10 cellular contexts compared by ENCODE assay signal in genomic region chr13:113586661-113587479, GRCh38. TPM values are rescaled to one million over a fixed set of nuclear protein-coding genes. Genes with fewer than 3 reads are reported as not detected.
DNase-seq lines count a peak whose midpoint lies in the region; ATAC-seq and TF ChIP-seq lines count a peak whose summit lies in the region.
"Had no signal": no experiment of that assay in that cellular context is flagged by ENCODE, and none has a peak within 500 bp of the region (broad histone marks: within the 10 kb centered on the region; RNA-seq: fewer than 3 reads in every experiment).

No MANE protein-coding gene starts in this region.

- no peaks in the 10 kb centered on the region for H4K20me1 ChIP-seq in H9 (ENCODE audit: control insufficient read depth, insufficient read depth, insufficient read length)

- H3K79me1 ChIP-seq in H9 (ENCODE audit: insufficient read depth, low read depth, low read length, poor library complexity, severe bottlenecking): peaks cover 10% of the 10 kb centered on the region

- H3K4ac ChIP-seq in H9 (ENCODE audit: low read depth, low read length): no peak overlapping the region

- H3K27me3 Mint-ChIP-seq in H9 (ENCODE audit: low read depth) (no peaks in the 10 kb centered on the region), naive B cell (no peaks in the 10 kb centered on the region), glutamatergic neuron (ENCODE audit: unreplicated experiment) (peaks cover 9% of the 10 kb centered on the region)
- H3K27me3 Mint-ChIP-seq in activated T-cell treated with anti-CD3 and anti-CD28 coated beads, Interleukin-2, amount 50 U/mL, for 72 hours (ENCODE audit: low read depth): no peaks in the 10 kb centered on the region

- peak overlapping the region; percentile 95 for H3K4me3 ChIP-seq in ACC112 (ENCODE audit: low read depth, low read length)

- H3K27ac ChIP-seq in ACC112 (ENCODE audit: low read depth, low read length): no peak overlapping the region
- no peak overlapping the region for H3K27ac ChIP-seq in H9 (ENCODE audit: insufficient read length, low read depth, low read length)

- H2BK120ac ChIP-seq in H9 (ENCODE audit: low read depth, low read length, poor library complexity, severe bottlenecking): no peak overlapping the region

- H3K36me3 Mint-ChIP-seq in H9 (ENCODE audit: insufficient read depth in 1 of 3, low read depth in 3 of 3) (peaks cover 40 to 52% (median 41%) of the 10 kb centered on the region in 3 experiments), naive B cell (peaks cover 11% of the 10 kb centered on the region in 2 donors), glutamatergic neuron (ENCODE audit: unreplicated experiment) (peaks cover 11% of the 10 kb centered on the region)
- peaks cover 9 to 30% of the 10 kb centered on the region in 2 donors for H3K36me3 Mint-ChIP-seq in activated T-cell treated with anti-CD3 and anti-CD28 coated beads, Interleukin-2, amount 50 U/mL, for 72 hours (ENCODE audit: insufficient read depth in 2 of 2)

- H3K4me1 Mint-ChIP-seq in H9: peaks cover 22 to 23% of the 10 kb centered on the region in 2 experiments
- H3K4me1 Mint-ChIP-seq in activated T-cell treated with anti-CD3 and anti-CD28 coated beads, Interleukin-2, amount 50 U/mL, for 72 hours (ENCODE audit: low read depth): peaks cover 46% of the 10 kb centered on the region
- peaks cover 25 to 31% (median 29%) of the 10 kb centered on the region in 3 donors for H3K4me1 Mint-ChIP-seq in naive B cell
- H3K4me1 Mint-ChIP-seq in glutamatergic neuron (ENCODE audit: low read depth, unreplicated experiment): peaks cover 6% of the 10 kb centered on the region

- H3K4me2 ChIP-seq in H9 (ENCODE audit: insufficient read depth, insufficient read length, low read length): no peak overlapping the region

- H3K9me3 Mint-ChIP-seq in H9: peaks cover 0 to 2% of the 10 kb centered on the region in 2 experiments; a peak in 1 of 5 replicates
- H3K9me3 Mint-ChIP-seq in activated T-cell treated with anti-CD3 and anti-CD28 coated beads, Interleukin-2, amount 50 U/mL, for 72 hours: no peaks in the 10 kb centered on the region
- H3K9me3 Mint-ChIP-seq in naive B cell: no peaks in the 10 kb centered on the region
- peaks cover 11% of the 10 kb centered on the region for H3K9me3 Mint-ChIP-seq in glutamatergic neuron (ENCODE audit: unreplicated experiment)

- no peak for ATAC-seq in activated T-cell treated with anti-CD3 and anti-CD28 coated beads, Interleukin-2, amount 50 U/mL, for 72 hours (replicated peaks in 1 of 2)
- no peak for ATAC-seq in naive B cell (ENCODE audit: low read depth in 2 of 2)

- no peaks in the 10 kb centered on the region for H3K9me3 ChIP-seq in H9 (ENCODE audit: control insufficient read depth, low read depth, low read length)

- H4K5ac ChIP-seq in H9 (ENCODE audit: insufficient read length, low read depth, low read length): no peak overlapping the region

- DNase-seq in H9: no peak
- peak; percentile 21 to 25 for DNase-seq in activated T-cell treated with anti-CD3 and anti-CD28 coated beads, Interleukin-2, amount 50 U/mL, for 72 hours
- no peak for DNase-seq in naive B cell
- DNase-seq in SHP77 treated with DMSO at 0.1 percent for 48 hours (lab: John Stamatoyannopoulos, UW): no peak
- DNase-seq in glutamatergic neuron: no peak
- DNase-seq in SHP77 (lab: John Stamatoyannopoulos, UW): no peak
- no peak for DNase-seq in AG08396 (ENCODE audit: low spot score)
- DNase-seq: activated CD4-positive, CD25-positive, alpha-beta regulatory T cell; cerebellar nuclear complex had no signal

- H2BK12ac ChIP-seq in H9 (ENCODE audit: insufficient read length, low read depth, low read length): no peak overlapping the region

- no peak overlapping the region for H2BK20ac ChIP-seq in H9 (ENCODE audit: low read depth, low read length, poor library complexity, severe bottlenecking)

- TF ChIP-seq CTCF in H9 (conservative IDR thresholded peaks at IDR 0.05) (no peak), glutamatergic neuron (IDR thresholded peaks at IDR 0.05; ENCODE audit: partially characterized antibody, unreplicated experiment) (no peak)

- H3K18ac ChIP-seq in H9 (ENCODE audit: insufficient read length, low read depth, low read length): no peak overlapping the region

- no peak overlapping the region for H3K23ac ChIP-seq in H9 (ENCODE audit: insufficient read length, low read depth, low read length)

- no peak overlapping the region for H2AK5ac ChIP-seq in H9 (ENCODE audit: insufficient read length, low read length)

- H3K23me2 ChIP-seq in H9 (ENCODE audit: insufficient read length, low read depth, low read length, poor library complexity, severe bottlenecking): no peaks in the 10 kb centered on the region

- H3K36me3 ChIP-seq in ACC112 (ENCODE audit: insufficient read depth, low read length): peaks cover 29% of the 10 kb centered on the region; the same call in 1 of the 2 replicates

- H3K4me1 ChIP-seq in ACC112 (ENCODE audit: control insufficient read depth, insufficient read depth, low read length, unreplicated experiment) (peaks cover 17% of the 10 kb centered on the region), H9 (ENCODE audit: insufficient read depth, low read length) (peaks cover 3% of the 10 kb centered on the region; the same call in 1 of the 2 replicates)

- no peak overlapping the region for H4K8ac ChIP-seq in H9 (replicated peaks; ENCODE audit: insufficient read length, low read depth, low read length)

- no peak overlapping the region for H4K91ac ChIP-seq in H9 (ENCODE audit: insufficient read length, low read depth, low read length)

- peaks cover 64% of the 10 kb centered on the region for H3K79me2 ChIP-seq in ACC112 (ENCODE audit: control insufficient read depth, insufficient read depth, low read length, unreplicated experiment)
- H3K79me2 ChIP-seq in H9 (ENCODE audit: insufficient read depth, low read length): peaks cover 34% of the 10 kb centered on the region; the same call in 1 of the 2 replicates

- no peak overlapping the region for H2BK5ac ChIP-seq in H9 (ENCODE audit: insufficient read length, low read length)

- H3K14ac ChIP-seq in H9 (ENCODE audit: insufficient read depth, low read length): no peak overlapping the region

- H3K27me3 ChIP-seq in ACC112 (ENCODE audit: insufficient read depth, low read length): no peaks in the 10 kb centered on the region
- H3K27me3 ChIP-seq in H9 (ENCODE audit: insufficient read depth, low read length): no peaks in the 10 kb centered on the region

- H3K9ac ChIP-seq in H9 (ENCODE audit: extremely low read depth, insufficient read length, low read length): no peak overlapping the region

- peak overlapping the region; percentile 63 to 80; a peak in 3 of 5 replicates for H3K4me3 Mint-ChIP-seq in H9
- H3K4me3 Mint-ChIP-seq in activated T-cell treated with anti-CD3 and anti-CD28 coated beads, Interleukin-2, amount 50 U/mL, for 72 hours: peak overlapping the region; percentile 88 to 90
- peak overlapping the region; percentile 35 to 96 (median 85) for H3K4me3 Mint-ChIP-seq in naive B cell
- H3K4me3 Mint-ChIP-seq in glutamatergic neuron (ENCODE audit: unreplicated experiment): no peak overlapping the region

- H2AFZ ChIP-seq in ACC112 (ENCODE audit: low read length, unreplicated experiment) (no peak overlapping the region), H9 (ENCODE audit: low read length) (no peak overlapping the region)

- no peak overlapping the region for H3T11ph ChIP-seq in H9 (ENCODE audit: low read length)

- no peak overlapping the region for H3K56ac ChIP-seq in H9 (ENCODE audit: insufficient read length, low read depth, low read length)

- WGBS in H9 (ENCODE audit: extremely low coverage, insufficient read length, low lambda C conversion rate): no CpG with 5 or more reads among the region's 23 CpGs

- H2BK15ac ChIP-seq in H9 (ENCODE audit: low read depth, low read length): no peak overlapping the region

- peak overlapping the region in 2 of 3 experiments; percentile 34 to 52; a peak in 2 of 7 replicates for H3K27ac Mint-ChIP-seq in H9
- peak overlapping the region; percentile 35 for H3K27ac Mint-ChIP-seq in activated T-cell treated with anti-CD3 and anti-CD28 coated beads, Interleukin-2, amount 50 U/mL, for 72 hours
- peak overlapping the region in 2 of 6 donors; percentile 27 to 65 for H3K27ac Mint-ChIP-seq in naive B cell
- no peak overlapping the region for H3K27ac Mint-ChIP-seq in glutamatergic neuron (ENCODE audit: unreplicated experiment)

RNA-seq across cellular contexts. Expression of gene TFDP1, which starts 2.3 kb away (rescaled TPM):
- total RNA-seq in H9 (2021): 109 and 111 TPM in 2 replicates
- total RNA-seq in activated T-cell treated with anti-CD3 and anti-CD28 coated beads, Interleukin-2, amount 50 U/mL, for 72 hours: 10 to 100 TPM; 87.5 to 99.2 TPM
- 10 to 100 TPM; 25.3 to 70.8 (median 42.4) TPM for polyA plus RNA-seq in naive B cell (ENCODE audit: low read depth in 6 of 6)
- total RNA-seq in glutamatergic neuron (ENCODE audit: unreplicated experiment): 62.0 TPM

Comparison
In these comparisons a context has a peak if more than half of its experiments do, and no peak if none do; other contexts are left out.
1. DNase-seq: peak in activated T-cell treated with anti-CD3 and anti-CD28 coated beads, Interleukin-2, amount 50 U/mL, for 72 hours (2 of 2); none in H9 (single experiment), naive B cell (single experiment), SHP77 treated with DMSO at 0.1 percent for 48 hours (single experiment), glutamatergic neuron (single experiment), SHP77 (0 of 2) and AG08396 (single experiment).